8 cellular contexts compared by ENCODE assay signal in the genomic region with DNA sequence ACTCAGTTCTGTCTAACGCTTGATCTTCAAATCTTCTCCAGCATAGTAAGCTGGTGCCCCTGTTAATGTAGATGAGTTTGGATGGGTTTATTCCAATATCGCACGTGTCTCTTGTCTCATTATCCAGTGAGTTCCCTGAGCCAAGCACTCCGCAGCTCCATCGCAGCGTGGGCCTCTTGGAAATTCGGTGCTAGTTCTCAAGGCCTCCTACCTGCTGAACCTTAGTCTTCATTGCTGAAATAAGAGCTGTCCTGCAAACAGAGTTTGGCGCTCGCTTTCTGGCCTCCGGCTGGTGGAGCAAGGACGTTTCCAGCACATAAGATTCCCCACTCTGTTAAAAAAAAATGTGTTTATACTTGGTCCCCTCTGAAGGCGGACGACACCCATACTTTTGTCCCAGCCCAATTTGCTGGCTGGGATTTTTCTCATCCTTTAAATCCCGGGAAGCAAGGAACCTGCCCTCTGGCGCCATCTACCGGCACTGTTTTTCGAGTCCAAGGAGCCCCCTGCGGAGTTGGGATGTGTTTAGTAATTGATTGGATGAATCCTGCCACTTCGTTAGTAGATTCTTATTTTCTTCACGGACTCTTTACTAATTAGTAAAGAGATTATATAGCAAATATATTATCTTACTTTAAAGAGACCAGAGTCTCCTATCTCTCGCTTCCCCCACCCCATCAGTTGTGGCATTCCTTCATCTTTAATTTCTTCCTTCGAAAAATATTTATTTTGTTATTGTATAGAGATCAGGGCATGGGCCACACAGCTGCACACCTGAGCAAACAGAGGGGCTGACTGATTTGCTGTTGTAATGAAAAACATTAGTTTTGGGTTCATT. TPM values are rescaled to one million over a fixed set of nuclear protein-coding genes. Genes with fewer than 3 reads are reported as not detected.
DNase-seq lines count a peak whose midpoint lies in the region; ATAC-seq and TF ChIP-seq lines count a peak whose summit lies in the region.

No MANE protein-coding gene starts in this region.

- H3K4me3 Mint-ChIP-seq in progenitor cell of endocrine pancreas (ENCODE audit: low read depth): no peak overlapping the region

- H3K27ac Mint-ChIP-seq in progenitor cell of endocrine pancreas: no peak overlapping the region

- no peaks in the 10 kb centered on the region for H3K27me3 ChIP-seq in ACC112 (ENCODE audit: insufficient read depth, low read length)

- peak; percentile 71 for TF ChIP-seq CTCF in GM12874 (IDR thresholded peaks at IDR 0.05; ENCODE audit: insufficient read depth, low read depth, low read length)
- TF ChIP-seq CTCF in progenitor cell of endocrine pancreas (IDR thresholded peaks at IDR 0.05; ENCODE audit: unreplicated experiment): peak; percentile 86

- ATAC-seq in Right ventricle myocardium inferior: no peak
- no peak for ATAC-seq in GM21786 (IDR thresholded peaks at IDR 0.05; ENCODE audit: unreplicated experiment)
- no peak for ATAC-seq in GM21381 (IDR thresholded peaks at IDR 0.05; ENCODE audit: unreplicated experiment)

- peaks cover 3% of the 10 kb centered on the region for H3K4me1 Mint-ChIP-seq in progenitor cell of endocrine pancreas (ENCODE audit: low read depth)

- no peaks in the 10 kb centered on the region for H3K79me2 ChIP-seq in ACC112 (ENCODE audit: control insufficient read depth, insufficient read depth, low read length, unreplicated experiment)

- no peak overlapping the region for H3K4me3 ChIP-seq in ACC112 (ENCODE audit: low read depth, low read length)

- H3K9me3 Mint-ChIP-seq in progenitor cell of endocrine pancreas (ENCODE audit: low read depth): no peaks in the 10 kb centered on the region

- no peaks in the 10 kb centered on the region for H3K36me3 Mint-ChIP-seq in progenitor cell of endocrine pancreas (ENCODE audit: insufficient read depth)

- intact Hi-C loops in Right ventricle myocardium inferior (cut with DNase I): loop anchor here (1.0 kb wide), 1 partner anchor 29 kb away; no protein-coding TSS in a partner anchor

- peaks cover 23% of the 10 kb centered on the region for H3K27me3 Mint-ChIP-seq in progenitor cell of endocrine pancreas

- peaks cover 35% of the 10 kb centered on the region for H3K4me1 ChIP-seq in ACC112 (ENCODE audit: control insufficient read depth, insufficient read depth, low read length, unreplicated experiment)

- no peaks in the 10 kb centered on the region for H3K36me3 ChIP-seq in ACC112 (ENCODE audit: insufficient read depth, low read length)

- peak overlapping the region; percentile 67 for H2AFZ ChIP-seq in ACC112 (ENCODE audit: low read length, unreplicated experiment)

- H3K27ac ChIP-seq in ACC112 (ENCODE audit: low read depth, low read length): no peak overlapping the region

- DNase-seq in NCI-H774 (lab: John Stamatoyannopoulos, UW) (peak; percentile 65), Right ventricle myocardium inferior (ENCODE audit: missing footprints) (peak; percentile 89), progenitor cell of endocrine pancreas (ENCODE audit: low spot score, unreplicated experiment) (peak; percentile 72)
- peak; percentile 21 for DNase-seq in activated naive CD4-positive, alpha-beta T cell treated with anti-CD3 and anti-CD28 coated beads, Interleukin-2, amount 50 U/mL, for 16 hours

RNA-seq across cellular contexts. Expression of a gene that starts 14.7 kb away (rescaled TPM):
- total RNA-seq in Right ventricle myocardium inferior: 64.2 TPM
- total RNA-seq in progenitor cell of endocrine pancreas: 93.8 and 107 TPM in 2 replicates

Comparison
In these comparisons a context has a peak if more than half of its experiments do, and no peak if none do; other contexts are left out.
1. DNase-seq: peak in every context shown above with its lines; median percentile 89 in Right ventricle myocardium inferior; 72 in progenitor cell of endocrine pancreas; 65 in NCI-H774; 21 in activated naive CD4-positive, alpha-beta T cell treated with anti-CD3 and anti-CD28 coated beads, Interleukin-2, amount 50 U/mL, for 16 hours.